Comparison of ENCODE assay signal across 11 cellular contexts in genomic region chr13:77022341-77022740, GRCh38. TPM values are rescaled to one million over a fixed set of nuclear protein-coding genes. Genes with fewer than 3 reads are reported as not detected.
DNase-seq lines count a peak whose midpoint lies in the region; ATAC-seq and TF ChIP-seq lines count a peak whose summit lies in the region.
"Had no signal": no experiment of that assay in that cellular context is flagged by ENCODE, and none has a peak within 500 bp of the region (broad histone marks: within the 10 kb centered on the region; RNA-seq: fewer than 3 reads in every experiment).

No MANE protein-coding gene starts in this region.

- H3K36me3 Mint-ChIP-seq in activated CD4-positive, alpha-beta T cell treated with anti-CD3 and anti-CD28 coated beads, Interleukin-2, amount 10 ng/mL, durations not matched to agents 24 days and 14 days (ENCODE audit: low read depth), result peaks cover 30% of the 10 kb centered on the region
- peaks cover 10% of the 10 kb centered on the region for H3K36me3 Mint-ChIP-seq in Caco-2 (ENCODE audit: insufficient read depth, unreplicated experiment)

- DNase-seq in activated CD4-positive, alpha-beta T cell treated with anti-CD3 and anti-CD28 coated beads, Interleukin-2, amount 10 ng/mL, durations not matched to agents 24 days and 14 days, result peak; percentile 56
- no peak for DNase-seq in activated CD4-positive, alpha-beta T cell treated with anti-CD3 and anti-CD28 coated beads, Interleukin-2, amount 50 U/mL, for 1 hour
- DNase-seq in SK-N-MC (ENCODE audit: low read depth, low spot score), result no peak
- peak; percentile 51 for DNase-seq in fibroblast of pulmonary artery (ENCODE audit: low read depth)
- DNase-seq in stimulated activated naive CD8-positive, alpha-beta T cell treated with anti-CD3 and anti-CD28 coated beads, Interleukin-15, amount 100 ng/mL, for 72 hours, result no peak
- no peak for DNase-seq in Caco-2
- DNase-seq in NCI-H146 (lab: John Stamatoyannopoulos, UW), result no peak
- no peak for DNase-seq in D341Med (ENCODE audit: low spot score)
- DNase-seq: activated CD4-positive, alpha-beta T cell treated with anti-CD3 and anti-CD28 coated beads for 4 hours; Peyer's patch had no signal

- H3K9me3 Mint-ChIP-seq in activated CD4-positive, alpha-beta T cell treated with anti-CD3 and anti-CD28 coated beads, Interleukin-2, amount 10 ng/mL, durations not matched to agents 24 days and 14 days, result no peaks in the 10 kb centered on the region
- no peaks in the 10 kb centered on the region for H3K9me3 Mint-ChIP-seq in stimulated activated naive CD8-positive, alpha-beta T cell treated with anti-CD3 and anti-CD28 coated beads, Interleukin-15, amount 100 ng/mL, for 72 hours
- no peaks in the 10 kb centered on the region for H3K9me3 Mint-ChIP-seq in Caco-2 (ENCODE audit: unreplicated experiment)

- H3K4me3 ChIP-seq in SK-N-MC (no peak overlapping the region), fibroblast of pulmonary artery (replicated peaks; ENCODE audit: low read depth, low read length) (no peak overlapping the region), Caco-2 (ENCODE audit: low read depth, low read length) (no peak overlapping the region)
- H3K4me3 ChIP-seq: GM12878, Peyer's patch had no signal

- 0 out of 2 replicates have a peak overlapping the region, but pooled peaks have one; percentile 29 for H3K27ac ChIP-seq in SK-N-MC

- H3K9ac ChIP-seq in SK-N-MC (ENCODE audit: insufficient read length), result no peak overlapping the region

- peaks cover 14% of the 10 kb centered on the region for H3K4me1 ChIP-seq in Caco-2

- H3K36me3 ChIP-seq in SK-N-MC (ENCODE audit: insufficient read depth, low read length), result peaks cover 27% of the 10 kb centered on the region
- H3K36me3 ChIP-seq in Caco-2 (ENCODE audit: control insufficient read depth, insufficient read depth, low read length), result no peaks in the 10 kb centered on the region; the same call in 1 of the 2 replicates

- no TSS peak for BruUV-seq in Caco-2 (replicated peaks; lab: Mats Ljungman, UMichigan)

- H3K27me3 ChIP-seq in Caco-2 (replicated peaks; ENCODE audit: control insufficient read depth, insufficient read depth, low read length), result no peaks in the 10 kb centered on the region
- H3K27me3 ChIP-seq: Peyer's patch had no signal

- CTCF ChIA-PET in Caco-2 (lab: Charles Lee), result no interaction called here

- H3K9me3 ChIP-seq in SK-N-MC (ENCODE audit: low read depth, low read length) (no peaks in the 10 kb centered on the region), Caco-2 (no peaks in the 10 kb centered on the region)
- H3K9me3 ChIP-seq: Peyer's patch had no signal

- H3K4me1 Mint-ChIP-seq in activated CD4-positive, alpha-beta T cell treated with anti-CD3 and anti-CD28 coated beads, Interleukin-2, amount 10 ng/mL, durations not matched to agents 24 days and 14 days, result peaks cover 46% of the 10 kb centered on the region
- H3K4me1 Mint-ChIP-seq in stimulated activated naive CD8-positive, alpha-beta T cell treated with anti-CD3 and anti-CD28 coated beads, Interleukin-15, amount 100 ng/mL, for 72 hours, result peaks cover 59% of the 10 kb centered on the region
- H3K4me1 Mint-ChIP-seq in Caco-2 (ENCODE audit: low read depth, unreplicated experiment), result peaks cover 11% of the 10 kb centered on the region

- TF ChIP-seq CTCF in fibroblast of pulmonary artery (IDR thresholded peaks at IDR 0.05; ENCODE audit: low read length, missing control alignments) (no peak), Caco-2 (IDR thresholded peaks at IDR 0.05; ENCODE audit: insufficient read depth in 1 of 2, low read depth in 1 of 2, low read length in 1 of 2, severe bottlenecking in 1 of 2, unreplicated experiment in 1 of 2) (no peak)

- no peak overlapping the region for H3K27ac Mint-ChIP-seq in activated CD4-positive, alpha-beta T cell treated with anti-CD3 and anti-CD28 coated beads, Interleukin-2, amount 10 ng/mL, durations not matched to agents 24 days and 14 days
- H3K27ac Mint-ChIP-seq in stimulated activated naive CD8-positive, alpha-beta T cell treated with anti-CD3 and anti-CD28 coated beads, Interleukin-15, amount 100 ng/mL, for 72 hours, result peak overlapping the region in 1 of 2 donors; percentile 81
- H3K27ac Mint-ChIP-seq in Caco-2 (ENCODE audit: unreplicated experiment), result no peak overlapping the region

- no peak for ATAC-seq in stimulated activated naive CD8-positive, alpha-beta T cell treated with anti-CD3 and anti-CD28 coated beads, Interleukin-15, amount 100 ng/mL, for 72 hours
- ATAC-seq: GM12878 had no signal

- H3K27me3 Mint-ChIP-seq in activated CD4-positive, alpha-beta T cell treated with anti-CD3 and anti-CD28 coated beads, Interleukin-2, amount 10 ng/mL, durations not matched to agents 24 days and 14 days, result no peaks in the 10 kb centered on the region
- H3K27me3 Mint-ChIP-seq in stimulated activated naive CD8-positive, alpha-beta T cell treated with anti-CD3 and anti-CD28 coated beads, Interleukin-15, amount 100 ng/mL, for 72 hours, result no peaks in the 10 kb centered on the region
- no peaks in the 10 kb centered on the region for H3K27me3 Mint-ChIP-seq in Caco-2 (ENCODE audit: insufficient read depth, unreplicated experiment)

- H3K4me3 Mint-ChIP-seq in activated CD4-positive, alpha-beta T cell treated with anti-CD3 and anti-CD28 coated beads, Interleukin-2, amount 10 ng/mL, durations not matched to agents 24 days and 14 days, result peak overlapping the region; percentile 53
- H3K4me3 Mint-ChIP-seq in stimulated activated naive CD8-positive, alpha-beta T cell treated with anti-CD3 and anti-CD28 coated beads, Interleukin-15, amount 100 ng/mL, for 72 hours, result peak overlapping the region; percentile 42 to 75
- H3K4me3 Mint-ChIP-seq in Caco-2 (ENCODE audit: unreplicated experiment), result no peak overlapping the region

- POLR2A ChIA-PET in Caco-2 (lab: Charles Lee), result no interaction called here

- intact Hi-C loops in activated CD4-positive, alpha-beta T cell treated with anti-CD3 and anti-CD28 coated beads, Interleukin-2, amount 10 ng/mL, durations not matched to agents 24 days and 14 days (cut with micrococcal nuclease), result no loop called here
- intact Hi-C loops in Caco-2 (cut with micrococcal nuclease; ENCODE audit: unreplicated experiment), result no loop called here

RNA-seq across cellular contexts. Expression of gene FBXL3, which starts 4.6 kb away (rescaled TPM):
- 36.0 and 41.6 TPM in 2 replicates for total RNA-seq in activated CD4-positive, alpha-beta T cell treated with anti-CD3 and anti-CD28 coated beads, Interleukin-2, amount 10 ng/mL, durations not matched to agents 24 days and 14 days
- total RNA-seq in Caco-2 (2022), result 26.0 and 31.8 TPM in 2 replicates

RNA-seq across cellular contexts. Expression of gene CLN5, which starts 30.5 kb away (rescaled TPM):
- total RNA-seq in activated CD4-positive, alpha-beta T cell treated with anti-CD3 and anti-CD28 coated beads, Interleukin-2, amount 10 ng/mL, durations not matched to agents 24 days and 14 days, result 15.6 and 15.7 TPM in 2 replicates
- total RNA-seq in Caco-2 (2022), result 15.4 and 20.1 TPM in 2 replicates

Comparison
In these comparisons a context has a peak if more than half of its experiments do, and no peak if none do; other contexts are left out.
1. DNase-seq: peak in activated CD4-positive, alpha-beta T cell treated with anti-CD3 and anti-CD28 coated beads, Interleukin-2, amount 10 ng/mL, durations not matched to agents 24 days and 14 days (single experiment) and fibroblast of pulmonary artery (single experiment); none in activated CD4-positive, alpha-beta T cell treated with anti-CD3 and anti-CD28 coated beads, Interleukin-2, amount 50 U/mL, for 1 hour (single experiment), SK-N-MC (single experiment), stimulated activated naive CD8-positive, alpha-beta T cell treated with anti-CD3 and anti-CD28 coated beads, Interleukin-15, amount 100 ng/mL, for 72 hours (0 of 2), Caco-2 (0 of 2), NCI-H146 (single experiment) and D341Med (single experiment).